ENCODE assay signal across 21 cellular contexts in the genomic region with DNA sequence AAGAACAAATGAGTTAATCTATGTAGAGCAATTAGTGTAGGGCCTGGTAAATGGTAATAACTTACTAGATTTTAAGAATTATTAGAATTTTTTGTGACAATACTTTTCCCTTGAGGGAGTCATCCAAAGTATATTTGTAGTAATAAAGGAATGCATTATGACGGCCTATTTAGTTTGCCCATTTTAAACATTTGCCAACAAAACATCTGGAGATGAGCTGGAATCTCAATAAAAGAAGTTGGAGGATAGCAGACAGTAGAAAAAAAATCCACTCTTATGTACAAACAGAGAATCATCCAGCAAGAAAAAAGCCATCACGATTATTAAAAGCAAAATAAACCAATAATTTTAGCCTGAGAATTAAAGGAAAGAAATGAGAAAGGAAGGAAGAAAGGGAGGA.
"Had no signal": no experiment of that assay in that cellular context is flagged by ENCODE, and none has a peak within 500 bp of the region (broad histone marks: within the 10 kb centered on the region; RNA-seq: fewer than 3 reads in every experiment).

No MANE protein-coding gene starts in this region.

- H3K36me3 Mint-ChIP-seq: memory B cell; naive thymus-derived CD4-positive, alpha-beta T cell had no signal

- H3K27ac Mint-ChIP-seq: effector memory CD8-positive, alpha-beta T cell; memory B cell; naive thymus-derived CD4-positive, alpha-beta T cell; stimulated activated naive CD8-positive, alpha-beta T cell treated with anti-CD3 and anti-CD28 coated beads, Interleukin-15, amount 100 ng/mL, for 72 hours had no signal

- H3K27me3 Mint-ChIP-seq: effector memory CD8-positive, alpha-beta T cell; memory B cell; naive thymus-derived CD4-positive, alpha-beta T cell; stimulated activated naive CD8-positive, alpha-beta T cell treated with anti-CD3 and anti-CD28 coated beads, Interleukin-15, amount 100 ng/mL, for 72 hours had no signal

- H3K4me1 Mint-ChIP-seq: memory B cell; naive thymus-derived CD4-positive, alpha-beta T cell; stimulated activated naive CD8-positive, alpha-beta T cell treated with anti-CD3 and anti-CD28 coated beads, Interleukin-15, amount 100 ng/mL, for 72 hours had no signal

- DNase-seq: cortex of kidney; effector memory CD8-positive, alpha-beta T cell; erythroblast; esophagus squamous epithelium; foreskin keratinocyte; heart left ventricle; kidney; midbrain; naive thymus-derived CD4-positive, alpha-beta T cell; nucleus accumbens; stimulated activated CD4-positive, alpha-beta T cell treated with anti-CD3 and anti-CD28 coated beads, Interleukin-12 subunit alpha, Interleukin-12 subunit beta, amount 100 ng/mL, for 4 hours; stimulated activated CD4-positive, alpha-beta T cell treated with anti-CD3 and anti-CD28 coated beads, Interleukin-1b, Interleukin-23, amount 100 ng/mL, for 48 hours; stimulated activated CD4-positive, alpha-beta T cell treated with anti-CD3 and anti-CD28 coated beads, Interleukin-4, amount 100 ng/mL, for 1 hour; stimulated activated CD8-positive, alpha-beta memory T cell treated with anti-CD3 and anti-CD28 coated beads, Interleukin-4, amount 100 ng/mL, for 48 hours; stimulated activated naive CD4-positive, alpha-beta T cell; stimulated activated naive CD8-positive, alpha-beta T cell treated with anti-CD3 and anti-CD28 coated beads, Interleukin-15, amount 100 ng/mL, for 72 hours; transverse colon; upper lobe of right lung; uterus had no signal

- H3K4me3 Mint-ChIP-seq: effector memory CD8-positive, alpha-beta T cell; memory B cell; naive thymus-derived CD4-positive, alpha-beta T cell; nephron; stimulated activated naive CD8-positive, alpha-beta T cell treated with anti-CD3 and anti-CD28 coated beads, Interleukin-15, amount 100 ng/mL, for 72 hours had no signal
